Comparison of ENCODE assay signal across 1 cellular context in the genomic region with DNA sequence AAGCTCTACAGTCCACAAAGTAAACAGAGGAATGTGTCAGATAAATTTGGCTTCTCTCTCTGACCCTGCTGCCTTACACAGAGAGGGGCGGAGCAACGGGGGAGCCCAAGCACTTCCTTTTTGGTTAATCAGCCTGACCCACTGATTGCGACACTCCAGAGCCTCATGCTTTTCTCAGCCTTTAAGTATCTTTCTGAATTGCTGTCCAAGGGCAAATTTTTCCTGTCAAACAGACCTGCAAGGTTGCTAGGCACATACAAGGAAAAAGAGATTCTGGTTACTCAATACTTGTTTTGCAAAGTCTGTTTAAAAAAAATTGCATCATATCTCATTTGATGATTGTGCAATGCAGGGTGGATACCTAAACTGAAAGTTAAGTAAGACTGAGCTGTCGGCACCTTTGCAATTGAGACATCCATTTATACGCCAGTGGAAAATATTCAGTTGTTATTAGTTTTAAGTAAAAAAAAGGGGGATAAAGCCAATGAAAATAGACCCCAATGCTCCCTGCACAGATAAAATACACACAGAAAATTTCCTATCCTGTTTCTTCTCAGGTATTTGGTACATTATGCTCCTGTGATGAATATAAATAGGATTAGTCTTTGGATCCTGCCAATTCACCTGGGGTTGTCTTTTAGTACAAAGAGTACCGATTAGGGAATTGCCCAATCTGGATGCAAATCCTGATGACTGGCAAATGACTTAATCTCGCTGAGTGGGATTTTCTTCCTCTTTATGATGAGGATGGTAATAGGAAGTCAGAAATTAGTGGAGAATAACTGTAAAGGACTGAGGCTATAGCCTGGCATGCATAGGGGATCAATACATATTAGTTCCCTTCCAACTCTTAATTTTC.
TF ChIP-seq lines count a peak whose summit lies in the region.

No MANE protein-coding gene starts in this region.

TF ChIP-seq in HepG2, 621 proteins besides CTCF, POLR2A, EP300 and RAD21 (continued from another document and continues in another):
- no peak for TF ChIP-seq ZNF572 (CRISPR knock-in tag; IDR thresholded peaks at IDR 0.05)
- no peak for TF ChIP-seq ZFAT (CRISPR knock-in tag; conservative IDR thresholded peaks at IDR 0.05)
- no peak for TF ChIP-seq FOXA1 (IDR thresholded peaks at IDR 0.05)
- TF ChIP-seq FOXA1 (CRISPR knock-in tag; IDR thresholded peaks at IDR 0.05): peak; percentile 50; the same call in 1 of the 2 replicates
- no peak for TF ChIP-seq ZNF678 (CRISPR knock-in tag; IDR thresholded peaks at IDR 0.05)
- no peak for TF ChIP-seq PLRG1 (conservative IDR thresholded peaks at IDR 0.05)
- TF ChIP-seq, protein P1, sequence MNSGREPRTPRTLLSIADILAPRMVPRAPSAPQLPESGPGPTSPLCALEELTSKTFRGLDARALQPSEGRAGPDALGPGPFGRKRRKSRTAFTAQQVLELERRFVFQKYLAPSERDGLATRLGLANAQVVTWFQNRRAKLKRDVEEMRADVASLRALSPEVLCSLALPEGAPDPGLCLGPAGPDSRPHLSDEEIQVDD (CRISPR knock-in tag; IDR thresholded peaks at IDR 0.05; ENCODE audit: borderline replicate concordance): no peak
- TF ChIP-seq, protein P2, sequence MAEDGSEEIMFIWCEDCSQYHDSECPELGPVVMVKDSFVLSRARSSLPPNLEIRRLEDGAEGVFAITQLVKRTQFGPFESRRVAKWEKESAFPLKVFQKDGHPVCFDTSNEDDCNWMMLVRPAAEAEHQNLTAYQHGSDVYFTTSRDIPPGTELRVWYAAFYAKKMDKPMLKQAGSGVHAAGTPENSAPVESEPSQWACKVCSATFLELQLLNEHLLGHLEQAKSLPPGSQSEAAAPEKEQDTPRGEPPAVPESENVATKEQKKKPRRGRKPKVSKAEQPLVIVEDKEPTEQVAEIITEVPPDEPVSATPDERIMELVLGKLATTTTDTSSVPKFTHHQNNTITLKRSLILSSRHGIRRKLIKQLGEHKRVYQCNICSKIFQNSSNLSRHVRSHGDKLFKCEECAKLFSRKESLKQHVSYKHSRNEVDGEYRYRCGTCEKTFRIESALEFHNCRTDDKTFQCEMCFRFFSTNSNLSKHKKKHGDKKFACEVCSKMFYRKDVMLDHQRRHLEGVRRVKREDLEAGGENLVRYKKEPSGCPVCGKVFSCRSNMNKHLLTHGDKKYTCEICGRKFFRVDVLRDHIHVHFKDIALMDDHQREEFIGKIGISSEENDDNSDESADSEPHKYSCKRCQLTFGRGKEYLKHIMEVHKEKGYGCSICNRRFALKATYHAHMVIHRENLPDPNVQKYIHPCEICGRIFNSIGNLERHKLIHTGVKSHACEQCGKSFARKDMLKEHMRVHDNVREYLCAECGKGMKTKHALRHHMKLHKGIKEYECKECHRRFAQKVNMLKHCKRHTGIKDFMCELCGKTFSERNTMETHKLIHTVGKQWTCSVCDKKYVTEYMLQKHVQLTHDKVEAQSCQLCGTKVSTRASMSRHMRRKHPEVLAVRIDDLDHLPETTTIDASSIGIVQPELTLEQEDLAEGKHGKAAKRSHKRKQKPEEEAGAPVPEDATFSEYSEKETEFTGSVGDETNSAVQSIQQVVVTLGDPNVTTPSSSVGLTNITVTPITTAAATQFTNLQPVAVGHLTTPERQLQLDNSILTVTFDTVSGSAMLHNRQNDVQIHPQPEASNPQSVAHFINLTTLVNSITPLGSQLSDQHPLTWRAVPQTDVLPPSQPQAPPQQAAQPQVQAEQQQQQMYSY (CRISPR knock-in tag; IDR thresholded peaks at IDR 0.05): no peak
- no peak for TF ChIP-seq ZBTB39 (CRISPR knock-in tag; IDR thresholded peaks at IDR 0.05)
- TF ChIP-seq NFE2L1 (CRISPR knock-in tag; IDR thresholded peaks at IDR 0.05; ENCODE audit: borderline replicate concordance): no peak
- TF ChIP-seq ZBTB20 (CRISPR knock-in tag; IDR thresholded peaks at IDR 0.05; ENCODE audit: borderline replicate concordance, low read depth): 0 out of 2 replicates have a peak, but pooled peaks have one; percentile 64
- no peak for TF ChIP-seq HOXA9 (CRISPR knock-in tag; IDR thresholded peaks at IDR 0.05; ENCODE audit: borderline replicate concordance)
- no peak for TF ChIP-seq FOSL1 (CRISPR knock-in tag; IDR thresholded peaks at IDR 0.05; ENCODE audit: borderline replicate concordance)
- no peak for TF ChIP-seq PHF20 (CRISPR knock-in tag; IDR thresholded peaks at IDR 0.05)
- no peak for TF ChIP-seq ZFP62 (CRISPR knock-in tag; IDR thresholded peaks at IDR 0.05)
- TF ChIP-seq, protein P3, sequence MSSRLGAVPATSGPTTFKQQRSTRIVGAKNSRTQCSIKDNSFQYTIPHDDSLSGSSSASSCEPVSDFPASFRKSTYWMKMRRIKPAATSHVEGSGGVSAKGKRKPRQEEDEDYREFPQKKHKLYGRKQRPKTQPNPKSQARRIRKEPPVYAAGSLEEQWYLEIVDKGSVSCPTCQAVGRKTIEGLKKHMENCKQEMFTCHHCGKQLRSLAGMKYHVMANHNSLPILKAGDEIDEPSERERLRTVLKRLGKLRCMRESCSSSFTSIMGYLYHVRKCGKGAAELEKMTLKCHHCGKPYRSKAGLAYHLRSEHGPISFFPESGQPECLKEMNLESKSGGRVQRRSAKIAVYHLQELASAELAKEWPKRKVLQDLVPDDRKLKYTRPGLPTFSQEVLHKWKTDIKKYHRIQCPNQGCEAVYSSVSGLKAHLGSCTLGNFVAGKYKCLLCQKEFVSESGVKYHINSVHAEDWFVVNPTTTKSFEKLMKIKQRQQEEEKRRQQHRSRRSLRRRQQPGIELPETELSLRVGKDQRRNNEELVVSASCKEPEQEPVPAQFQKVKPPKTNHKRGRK (CRISPR knock-in tag; IDR thresholded peaks at IDR 0.05): no peak
- TF ChIP-seq, protein P4, sequence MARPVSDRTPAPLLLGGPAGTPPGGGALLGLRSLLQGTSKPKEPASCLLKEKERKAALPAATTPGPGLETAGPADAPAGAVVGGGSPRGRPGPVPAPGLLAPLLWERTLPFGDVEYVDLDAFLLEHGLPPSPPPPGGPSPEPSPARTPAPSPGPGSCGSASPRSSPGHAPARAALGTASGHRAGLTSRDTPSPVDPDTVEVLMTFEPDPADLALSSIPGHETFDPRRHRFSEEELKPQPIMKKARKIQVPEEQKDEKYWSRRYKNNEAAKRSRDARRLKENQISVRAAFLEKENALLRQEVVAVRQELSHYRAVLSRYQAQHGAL (CRISPR knock-in tag; IDR thresholded peaks at IDR 0.05; ENCODE audit: not compliant biosample characterization): no peak
- TF ChIP-seq ZNF616 (CRISPR knock-in tag; IDR thresholded peaks at IDR 0.05; ENCODE audit: low read depth): no peak
- TF ChIP-seq ERF (CRISPR knock-in tag; IDR thresholded peaks at IDR 0.05): peak; percentile 68
- no peak for TF ChIP-seq STAG1 (CRISPR knock-in tag; IDR thresholded peaks at IDR 0.05)
- TF ChIP-seq, protein P5, sequence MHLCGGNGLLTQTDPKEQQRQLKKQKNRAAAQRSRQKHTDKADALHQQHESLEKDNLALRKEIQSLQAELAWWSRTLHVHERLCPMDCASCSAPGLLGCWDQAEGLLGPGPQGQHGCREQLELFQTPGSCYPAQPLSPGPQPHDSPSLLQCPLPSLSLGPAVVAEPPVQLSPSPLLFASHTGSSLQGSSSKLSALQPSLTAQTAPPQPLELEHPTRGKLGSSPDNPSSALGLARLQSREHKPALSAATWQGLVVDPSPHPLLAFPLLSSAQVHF (CRISPR knock-in tag; IDR thresholded peaks at IDR 0.05): no peak
- TF ChIP-seq EED (CRISPR knock-in tag; IDR thresholded peaks at IDR 0.05): no peak
- TF ChIP-seq ZBTB37 (CRISPR knock-in tag; IDR thresholded peaks at IDR 0.05): 0 out of 2 replicates have a peak, but pooled peaks have one; percentile 39
- peak; percentile 68 for TF ChIP-seq PAXIP1 (CRISPR knock-in tag; conservative IDR thresholded peaks at IDR 0.05)
- TF ChIP-seq STAT5B (CRISPR knock-in tag; IDR thresholded peaks at IDR 0.05): no peak
- TF ChIP-seq ZNF232 (CRISPR knock-in tag; IDR thresholded peaks at IDR 0.05; ENCODE audit: borderline replicate concordance): no peak
- TF ChIP-seq ZNF264 (CRISPR knock-in tag; IDR thresholded peaks at IDR 0.05): peak; percentile 88
- no peak for TF ChIP-seq ZSCAN25 (CRISPR knock-in tag; IDR thresholded peaks at IDR 0.05)
- 0 out of 2 replicates have a peak, but pooled peaks have one; percentile 21 for TF ChIP-seq ZNF770 (CRISPR knock-in tag; IDR thresholded peaks at IDR 0.05)
- TF ChIP-seq RARG (CRISPR knock-in tag; IDR thresholded peaks at IDR 0.05; ENCODE audit: low read depth): no peak
- TF ChIP-seq ZSCAN31 (CRISPR knock-in tag; IDR thresholded peaks at IDR 0.05; ENCODE audit: low read depth): no peak
- TF ChIP-seq SCMH1 (CRISPR knock-in tag; IDR thresholded peaks at IDR 0.05; ENCODE audit: borderline replicate concordance): no peak
- TF ChIP-seq HNF4G (IDR thresholded peaks at IDR 0.05; ENCODE audit: borderline replicate concordance, low read depth, low read length): 0 out of 2 replicates have a peak, but pooled peaks have one; percentile 22
- no peak for TF ChIP-seq HNF4G (CRISPR knock-in tag; IDR thresholded peaks at IDR 0.05; ENCODE audit: borderline replicate concordance, low read depth)
- TF ChIP-seq HOXA5 (CRISPR knock-in tag; IDR thresholded peaks at IDR 0.05): no peak
- no peak for TF ChIP-seq ZNF780A (CRISPR knock-in tag; IDR thresholded peaks at IDR 0.05)
- no peak for TF ChIP-seq ZNF296 (CRISPR knock-in tag; conservative IDR thresholded peaks at IDR 0.05)
- TF ChIP-seq ZNF567 (CRISPR knock-in tag; IDR thresholded peaks at IDR 0.05; ENCODE audit: borderline replicate concordance): no peak
- TF ChIP-seq IRF1 (CRISPR knock-in tag; IDR thresholded peaks at IDR 0.05; ENCODE audit: low read depth): no peak
- no peak for TF ChIP-seq ZNF83 (CRISPR knock-in tag; IDR thresholded peaks at IDR 0.05; ENCODE audit: borderline replicate concordance)
- TF ChIP-seq NCOA1 (CRISPR knock-in tag; IDR thresholded peaks at IDR 0.05): no peak
- no peak for TF ChIP-seq ZNF101 (CRISPR knock-in tag; IDR thresholded peaks at IDR 0.05; ENCODE audit: borderline replicate concordance, low read depth)
- no peak for TF ChIP-seq HNRNPUL1 (IDR thresholded peaks at IDR 0.05; ENCODE audit: low read depth, low read length)
- peak; percentile 67; the same call in 1 of the 2 replicates for TF ChIP-seq TCF7L2 (IDR thresholded peaks at IDR 0.05; ENCODE audit: low read depth, low read length)
